In genomic region chr6:2738373-2738979, GRCh38 we compare ENCODE assay signal across 8 cellular contexts. TPM values are rescaled to one million over a fixed set of nuclear protein-coding genes. Genes with fewer than 3 reads are reported as not detected.
DNase-seq lines count a peak whose midpoint lies in the region; ATAC-seq and TF ChIP-seq lines count a peak whose summit lies in the region.

No MANE protein-coding gene starts in this region.

- no peaks in the 10 kb centered on the region for H3K27me3 ChIP-seq in Panc1 (ENCODE audit: control insufficient read depth, insufficient read depth, low read length)
- no peaks in the 10 kb centered on the region for H3K27me3 ChIP-seq in gastrocnemius medialis

- ATAC-seq in Panc1 (peak; percentile 87), gastrocnemius medialis (peak in 1 of 2 donors; percentile 48), GM19023 (IDR thresholded peaks at IDR 0.05; ENCODE audit: unreplicated experiment) (no peak), GM19455 (IDR thresholded peaks at IDR 0.05; ENCODE audit: unreplicated experiment) (no peak)

- peak; percentile 83 for TF ChIP-seq CTCF in Panc1 (IDR thresholded peaks at IDR 0.05)
- TF ChIP-seq CTCF in gastrocnemius medialis (IDR thresholded peaks at IDR 0.05 in 4 of 5, conservative IDR thresholded peaks at IDR 0.05 in 1 of 5), result peak; percentile 49 to 67 (median 55)

- intact Hi-C loops in Panc1 (cut with micrococcal nuclease; ENCODE audit: unreplicated experiment), result no loop called here
- intact Hi-C loops in head of caudate nucleus (cut with DNase I), result no loop called here
- intact Hi-C loops in gastrocnemius medialis (cut with DNase I; ENCODE audit: low total_unique reads), result loop anchor here (1.0 kb wide), 1 partner anchor 26 kb away; no protein-coding TSS in a partner anchor

- TF ChIP-seq POLR2A in gastrocnemius medialis (IDR thresholded peaks at IDR 0.05), result no peak

- POLR2A ChIA-PET in Panc1 (lab: Charles Lee), result no interaction called here

- H3K27ac ChIP-seq in Panc1 (ENCODE audit: low read length), result no peak overlapping the region
- H3K27ac ChIP-seq in gastrocnemius medialis, result no peak overlapping the region

- H3K36me3 ChIP-seq in Panc1 (ENCODE audit: control insufficient read depth, insufficient read depth, low read length), result no peaks in the 10 kb centered on the region
- no peaks in the 10 kb centered on the region for H3K36me3 ChIP-seq in gastrocnemius medialis

- H3K9me3 ChIP-seq in Panc1 (ENCODE audit: control insufficient read depth, insufficient read depth, low read depth, low read length) (no peaks in the 10 kb centered on the region), gastrocnemius medialis (no peaks in the 10 kb centered on the region)

- H3K4me1 ChIP-seq in Panc1 (ENCODE audit: control insufficient read depth, insufficient read depth, low read length), result no peaks in the 10 kb centered on the region
- H3K4me1 ChIP-seq in gastrocnemius medialis, result peaks cover 13 to 25% of the 10 kb centered on the region in 2 donors

- no TSS peak for BruUV-seq in Panc1 (replicated peaks; lab: Mats Ljungman, UMichigan)

- CTCF ChIA-PET in Panc1 (lab: Charles Lee), result interaction anchor here (0.7 to 1.1 kb wide), 5 partner anchors 12 to 161 kb away, joined by 3 to 12 read pairs (median 3); partner anchors contain the start of gene MYLK4

- peak; percentile 67 for DNase-seq in DMS53 (lab: John Stamatoyannopoulos, UW)
- peak; percentile 38 for DNase-seq in HPDE6-E6E7 (ENCODE audit: extremely low spot score)
- peak; percentile 43 for DNase-seq in Panc1 (ENCODE audit: low read depth, low spot score)
- peak; percentile 30 for DNase-seq in activated naive CD4-positive, alpha-beta T cell treated with anti-CD3 and anti-CD28 coated beads, Interleukin-2, amount 50 U/mL, for 16 hours
- peak; percentile 36 to 89 (median 74) for DNase-seq in head of caudate nucleus
- no peak for DNase-seq in gastrocnemius medialis

- H3K4me3 ChIP-seq in Panc1 (ENCODE audit: low read depth in 2 of 2, low read length in 2 of 2) (no peak overlapping the region), gastrocnemius medialis (no peak overlapping the region)

- in situ Hi-C loops in Panc1 (cut with HindIII; ENCODE audit: low pct_unique_long_range_greater_than_20kb, low sequenced_read_pairs), result no loop called here
- in situ Hi-C loops in gastrocnemius medialis (cut with MboI; ENCODE audit: low sequenced_read_pairs in 4 of 4), result loop anchor here in 1 of 4 donors (25.0 kb wide), 1 partner anchor 1151 kb away; no protein-coding TSS in a partner anchor

RNA-seq across cellular contexts. Expression of gene MYLK4, which starts 12.2 kb away (rescaled TPM):
- 0.85 TPM for total RNA-seq in Panc1 (2021; ENCODE audit: unreplicated experiment)
- polyA plus RNA-seq in Panc1 (2012; ENCODE audit: insufficient read length), result 0.30 TPM
- 10 to 100 TPM in 3 of 4 donors, 1 to 10 TPM in 1; 2.4 to 46.7 (median 26.9) TPM for total RNA-seq in gastrocnemius medialis

RNA-seq across cellular contexts. Expression of gene WRNIP1, which starts 26.7 kb away (rescaled TPM):
- total RNA-seq in Panc1 (2021; ENCODE audit: unreplicated experiment) (69.1 TPM), gastrocnemius medialis (10 to 100 TPM; 51.9 to 66.0 (median 57.3) TPM)
- 66.7 TPM for polyA plus RNA-seq in Panc1 (2012; ENCODE audit: insufficient read length)

Comparison
In these comparisons a context has a peak if more than half of its experiments do, and no peak if none do; other contexts are left out.
1. DNase-seq: peak in DMS53 (single experiment), HPDE6-E6E7 (single experiment), Panc1 (single experiment), activated naive CD4-positive, alpha-beta T cell treated with anti-CD3 and anti-CD28 coated beads, Interleukin-2, amount 50 U/mL, for 16 hours (single experiment) and head of caudate nucleus (42 of 42); none in gastrocnemius medialis (0 of 2).